Comparison of ENCODE assay signal across 1 cellular context in genomic region chrX:65697915-65698796, GRCh38.
A peak's percentile ranks its signal among the peaks of the same experiment; 100 is the strongest.
TF ChIP-seq lines count a peak whose summit lies in the region.

No MANE protein-coding gene starts in this region.

TF ChIP-seq in GM12878, 131 proteins besides CTCF, POLR2A, EP300 and RAD21 (continued from another document):
- TF ChIP-seq RELB (IDR thresholded peaks at IDR 0.05; ENCODE audit: low read depth), result peak; percentile 34; the same call in 1 of the 2 replicates
- peak; percentile 70 for TF ChIP-seq ZNF687 (IDR thresholded peaks at IDR 0.05)
- no peak for TF ChIP-seq IRF3 (IDR thresholded peaks at IDR 0.05)
- TF ChIP-seq POU2F2 (IDR thresholded peaks at IDR 0.05; ENCODE audit: borderline replicate concordance, low read depth, low read length), result peak; percentile 92
- TF ChIP-seq MEF2A (IDR thresholded peaks at IDR 0.05; ENCODE audit: insufficient read depth, low read depth, low read length), result 0 out of 2 replicates have a peak, but pooled peaks have one; percentile 8
- TF ChIP-seq ATF2 (IDR thresholded peaks at IDR 0.05; ENCODE audit: low read length), result 0 out of 2 replicates have a peak, but pooled peaks have one; percentile 42
- TF ChIP-seq PAX5 (IDR thresholded peaks at IDR 0.05; ENCODE audit: borderline replicate concordance, low read depth, low read length), result no peak
- no peak for TF ChIP-seq NRF1 (conservative IDR thresholded peaks at IDR 0.05; ENCODE audit: low read depth, low read length)
- TF ChIP-seq ZSCAN29 (IDR thresholded peaks at IDR 0.05), result no peak
- no peak for TF ChIP-seq RAD51 (IDR thresholded peaks at IDR 0.05)
- peak; percentile 38; the same call in 1 of the 2 replicates for TF ChIP-seq NBN (IDR thresholded peaks at IDR 0.05)
- no peak for TF ChIP-seq LARP7 (IDR thresholded peaks at IDR 0.05)
- no peak for TF ChIP-seq SMAD5 (IDR thresholded peaks at IDR 0.05; ENCODE audit: low read depth)
- TF ChIP-seq BCL11A (IDR thresholded peaks at IDR 0.05; ENCODE audit: low read depth, low read length), result 0 out of 2 replicates have a peak, but pooled peaks have one; percentile 2
- no peak for TF ChIP-seq MYB (IDR thresholded peaks at IDR 0.05; ENCODE audit: borderline replicate concordance, low read depth, low read length)
- TF ChIP-seq RUNX3 (IDR thresholded peaks at IDR 0.05; ENCODE audit: low read length), result peak; percentile 79
- 0 out of 2 replicates have a peak, but pooled peaks have one; percentile 61 for TF ChIP-seq MXI1 (IDR thresholded peaks at IDR 0.05; ENCODE audit: low read depth, low read length)
- TF ChIP-seq CREB1 (IDR thresholded peaks at IDR 0.05; ENCODE audit: low read depth), result 0 out of 2 replicates have a peak, but pooled peaks have one; percentile 24
- TF ChIP-seq YY1 (IDR thresholded peaks at IDR 0.05; ENCODE audit: low read depth, low read length), result peak; percentile 69
- TF ChIP-seq ETV6 (conservative IDR thresholded peaks at IDR 0.05 in 1 of 2, IDR thresholded peaks at IDR 0.05 in 1 of 2; ENCODE audit: borderline replicate concordance in 1 of 2, low read depth in 1 of 2), result peak in 1 of 2 experiments; percentile 49; a peak in 1 of 4 replicates
- TF ChIP-seq E2F4 (IDR thresholded peaks at IDR 0.05; ENCODE audit: low read depth, low read length), result no peak
- peak; percentile 23; the same call in 1 of the 2 replicates for TF ChIP-seq MTA2 (IDR thresholded peaks at IDR 0.05; ENCODE audit: low read depth)
- TF ChIP-seq RB1 (IDR thresholded peaks at IDR 0.05; ENCODE audit: borderline replicate concordance), result no peak
- peak; percentile 84 for TF ChIP-seq EED (IDR thresholded peaks at IDR 0.05; ENCODE audit: low read depth)
- 0 out of 2 replicates have a peak, but pooled peaks have one; percentile 44 for TF ChIP-seq FOXM1 (IDR thresholded peaks at IDR 0.05; ENCODE audit: low read depth, low read length)
- TF ChIP-seq PML (IDR thresholded peaks at IDR 0.05; ENCODE audit: low read length), result peak; percentile 61; the same call in 1 of the 2 replicates
- peak; percentile 62; the same call in 1 of the 2 replicates for TF ChIP-seq CBFB (IDR thresholded peaks at IDR 0.05; ENCODE audit: low read depth)
- TF ChIP-seq CREM (IDR thresholded peaks at IDR 0.05; ENCODE audit: low read depth), result peak; percentile 52; the same call in 1 of the 2 replicates
- no peak for TF ChIP-seq NR2C2 (IDR thresholded peaks at IDR 0.05; ENCODE audit: borderline replicate concordance, control insufficient read depth, insufficient read length, low read depth)
- peak; percentile 77 for TF ChIP-seq IKZF1 (conservative IDR thresholded peaks at IDR 0.05)
- peak; percentile 31; the same call in 1 of the 2 replicates for TF ChIP-seq TBL1XR1 (IDR thresholded peaks at IDR 0.05; ENCODE audit: low read depth, low read length)
- TF ChIP-seq IKZF2 (IDR thresholded peaks at IDR 0.05), result peak; percentile 73 to 74
TF ChIP-seq in GM12878: peak in this region for 31.
